18 cellular contexts compared by ENCODE assay signal in the genomic region with DNA sequence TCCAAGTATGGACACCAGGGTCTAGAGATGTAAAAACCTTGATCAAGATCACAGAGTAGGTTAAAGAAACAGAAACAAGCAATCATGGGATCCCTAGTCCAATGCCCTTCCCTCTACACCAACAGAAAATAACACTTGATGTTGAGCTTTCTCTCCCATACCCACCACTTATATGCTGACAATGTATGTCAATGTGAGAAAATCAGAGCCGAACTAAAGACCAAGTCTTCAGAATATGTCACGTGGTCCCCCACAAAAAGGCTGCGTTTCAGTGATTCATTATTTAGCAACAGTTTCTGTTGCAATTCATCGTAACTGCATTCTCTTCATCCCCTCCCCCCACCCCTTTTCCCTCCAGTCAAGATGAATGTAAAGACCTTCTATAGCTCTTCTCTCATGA.
DNase-seq lines count a peak whose midpoint lies in the region; ATAC-seq lines count a peak whose summit lies in the region.
"Had no signal": no experiment of that assay in that cellular context is flagged by ENCODE, and none has a peak within 500 bp of the region (broad histone marks: within the 10 kb centered on the region; RNA-seq: fewer than 3 reads in every experiment).

No MANE protein-coding gene starts in this region.

- H3K79me2 ChIP-seq in trophoblast cell (ENCODE audit: control insufficient read depth, insufficient read depth, low read length, poor library complexity): no peaks in the 10 kb centered on the region

- H3K18ac ChIP-seq in trophoblast cell (ENCODE audit: low read length): no peak overlapping the region

- no peak overlapping the region for H2AFZ ChIP-seq in trophoblast cell (ENCODE audit: insufficient read depth, low read length, poor library complexity)

- no peak overlapping the region for H2BK12ac ChIP-seq in trophoblast cell (ENCODE audit: low read length)

- no peak overlapping the region for H3K27ac ChIP-seq in trophoblast cell (ENCODE audit: low read depth, low read length)
- H3K27ac ChIP-seq: foreskin keratinocyte, thoracic aorta had no signal

- no peak overlapping the region for H3K4ac ChIP-seq in trophoblast cell (ENCODE audit: low read depth, low read length)

- no peak overlapping the region for H3K4me3 Mint-ChIP-seq in activated naive CD4-positive, alpha-beta T cell treated with anti-CD3 and anti-CD28 coated beads, Interleukin-2, amount 50 U/mL, for 24 hours
- H3K4me3 Mint-ChIP-seq in activated naive CD8-positive, alpha-beta T cell: peak overlapping the region; percentile 9

- H3K27me3 Mint-ChIP-seq in activated naive CD4-positive, alpha-beta T cell treated with anti-CD3 and anti-CD28 coated beads, Interleukin-2, amount 50 U/mL, for 24 hours: no peaks in the 10 kb centered on the region
- H3K27me3 Mint-ChIP-seq in activated naive CD8-positive, alpha-beta T cell: no peaks in the 10 kb centered on the region

- ATAC-seq in HG03025 (IDR thresholded peaks at IDR 0.05; ENCODE audit: low FRiP score, unreplicated experiment) (no peak), GM21529 (IDR thresholded peaks at IDR 0.05; ENCODE audit: unreplicated experiment) (no peak)
- ATAC-seq: foreskin keratinocyte, left colon, right cardiac atrium had no signal

- H2BK120ac ChIP-seq in trophoblast cell (ENCODE audit: insufficient read depth, low read length, poor library complexity): no peak overlapping the region

- no peak for DNase-seq in activated naive CD4-positive, alpha-beta T cell (lab: John Stamatoyannopoulos, UW)
- peak; percentile 46 to 84 for DNase-seq in NOMO-1 (lab: John Stamatoyannopoulos, UW; ENCODE audit: unreplicated experiment in 2 of 2)
- DNase-seq in trophoblast cell: peak; percentile 19 to 46
- no peak for DNase-seq in globus pallidus (ENCODE audit: low spot score)
- DNase-seq: effector memory CD4-positive, alpha-beta T cell; foreskin keratinocyte; GF-D8; GOT3; left colon; NCI-H1436 treated with DMSO at 0.1 percent for 48 hours; NCI-H2227 treated with DMSO at 0.1 percent for 48 hours; right cardiac atrium; SHP77 had no signal

- no peak overlapping the region for H4K12ac ChIP-seq in trophoblast cell (ENCODE audit: low read depth, low read length)

- peaks cover 0 to 2% of the 10 kb centered on the region in 2 experiments for H3K36me3 ChIP-seq in trophoblast cell (ENCODE audit: control insufficient read depth in 1 of 2, insufficient read depth in 2 of 2, low read length in 2 of 2)
- H3K36me3 ChIP-seq: thoracic aorta had no signal

- H3K9me3 Mint-ChIP-seq in activated naive CD4-positive, alpha-beta T cell treated with anti-CD3 and anti-CD28 coated beads, Interleukin-2, amount 50 U/mL, for 24 hours: peaks cover 10% of the 10 kb centered on the region
- no peaks in the 10 kb centered on the region for H3K9me3 Mint-ChIP-seq in activated naive CD8-positive, alpha-beta T cell (ENCODE audit: low read depth)

- H3K36me3 Mint-ChIP-seq in activated naive CD4-positive, alpha-beta T cell treated with anti-CD3 and anti-CD28 coated beads, Interleukin-2, amount 50 U/mL, for 24 hours: peaks cover 3% of the 10 kb centered on the region
- peaks cover 5% of the 10 kb centered on the region for H3K36me3 Mint-ChIP-seq in activated naive CD8-positive, alpha-beta T cell

- H3K27ac Mint-ChIP-seq in activated naive CD4-positive, alpha-beta T cell treated with anti-CD3 and anti-CD28 coated beads, Interleukin-2, amount 50 U/mL, for 24 hours: peak overlapping the region; percentile 36
- H3K27ac Mint-ChIP-seq in activated naive CD8-positive, alpha-beta T cell: no peak overlapping the region

- H3K14ac ChIP-seq in trophoblast cell (ENCODE audit: low read length): no peak overlapping the region

- H3K9ac ChIP-seq in trophoblast cell (ENCODE audit: low read length): no peak overlapping the region

- no peak overlapping the region for H2AK5ac ChIP-seq in trophoblast cell (ENCODE audit: low read length)

- peaks cover 2% of the 10 kb centered on the region for H3K9me3 ChIP-seq in trophoblast cell (ENCODE audit: insufficient read depth, low read depth, low read length)
- H3K9me3 ChIP-seq: thoracic aorta had no signal

- H4K8ac ChIP-seq in trophoblast cell (ENCODE audit: low read depth, low read length): no peak overlapping the region

- H3K4me1 ChIP-seq in trophoblast cell (ENCODE audit: control insufficient read depth in 1 of 2, insufficient read depth in 2 of 2, low read length in 2 of 2): peaks cover 6 to 9% of the 10 kb centered on the region in 2 experiments
- H3K4me1 ChIP-seq: foreskin keratinocyte had no signal

- no peak overlapping the region for H3K23ac ChIP-seq in trophoblast cell (ENCODE audit: low read length)

- no CpG with 5 or more reads among the region's 4 CpGs for WGBS in trophoblast cell (ENCODE audit: extremely low coverage, insufficient coverage, insufficient read length)

- H3K4me1 Mint-ChIP-seq in activated naive CD4-positive, alpha-beta T cell treated with anti-CD3 and anti-CD28 coated beads, Interleukin-2, amount 50 U/mL, for 24 hours: peaks cover 48% of the 10 kb centered on the region
- H3K4me1 Mint-ChIP-seq in activated naive CD8-positive, alpha-beta T cell (ENCODE audit: low read depth): peaks cover 48% of the 10 kb centered on the region

- H3K4me2 ChIP-seq in trophoblast cell (ENCODE audit: low read length): no peak overlapping the region

- H2BK5ac ChIP-seq in trophoblast cell (ENCODE audit: low read depth, low read length, poor library complexity): no peak overlapping the region

- H4K91ac ChIP-seq in trophoblast cell (ENCODE audit: low read depth, low read length): no peak overlapping the region

- peaks cover 4% of the 10 kb centered on the region for H3K79me1 ChIP-seq in trophoblast cell (ENCODE audit: low read length)

- no peaks in the 10 kb centered on the region for H3K27me3 ChIP-seq in trophoblast cell (ENCODE audit: insufficient read depth, low read length)
- H3K27me3 ChIP-seq: foreskin keratinocyte had no signal

- H3K4me3 ChIP-seq in trophoblast cell (ENCODE audit: low read depth, low read length): no peak overlapping the region
- H3K4me3 ChIP-seq: thoracic aorta had no signal

Comparison
In these comparisons a context has a peak if more than half of its experiments do, and no peak if none do; other contexts are left out.
1. DNase-seq: peak in NOMO-1 (2 of 2) and trophoblast cell (2 of 2); none in activated naive CD4-positive, alpha-beta T cell (0 of 4) and globus pallidus (single experiment).